In the genomic region with DNA sequence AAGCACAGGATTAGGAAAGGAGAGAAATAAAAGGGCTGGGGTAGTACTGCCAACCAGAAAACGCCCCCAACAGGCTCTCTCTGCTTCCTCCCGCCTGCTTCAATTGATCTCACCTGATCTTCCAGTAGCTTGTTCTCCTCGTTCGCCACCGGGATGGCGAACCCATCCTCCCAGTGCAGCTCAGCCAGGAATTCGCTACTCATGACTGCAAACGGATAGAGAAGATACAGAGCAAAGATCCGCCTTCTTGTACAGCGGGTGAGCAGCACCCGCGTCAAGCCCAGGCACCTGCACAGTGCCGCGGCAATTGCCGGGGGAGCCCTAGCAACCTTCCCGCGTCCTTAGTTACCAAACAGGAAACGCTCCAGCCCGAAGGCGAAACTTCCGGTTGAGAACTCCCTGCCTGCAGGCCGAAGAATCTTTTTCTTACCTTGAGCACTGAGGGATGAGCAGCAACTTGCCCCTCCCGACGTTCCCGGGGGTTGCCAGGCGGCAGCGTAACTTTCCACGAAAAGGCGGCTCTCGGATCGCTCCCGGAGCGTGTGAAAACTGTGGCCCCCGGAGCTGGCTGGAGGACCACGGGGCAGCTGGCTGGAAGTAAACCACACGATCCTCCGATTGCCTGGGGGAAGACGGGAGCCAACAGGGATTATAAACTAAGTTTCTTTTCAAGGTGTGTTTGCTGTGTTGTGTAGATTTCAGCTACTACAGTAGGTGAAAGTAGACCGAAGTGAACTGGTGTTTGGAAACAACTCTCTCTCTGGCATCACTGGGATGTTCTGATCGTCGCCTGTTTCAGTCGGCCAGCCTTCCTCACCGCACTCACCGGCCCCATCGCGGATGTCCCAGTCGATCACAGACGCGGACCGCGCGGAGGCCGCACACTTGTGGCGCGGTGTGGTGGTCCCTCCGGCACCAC, we compare ENCODE assay signal across 1 cellular context.
A peak's percentile ranks its signal among the peaks of the same experiment; 100 is the strongest.
TF ChIP-seq lines count a peak whose summit lies in the region.

A gene (minus strand): TSS at position 312 of the 919 bp plus-strand sequence. CDS start 109 bp downstream, at position 203.

TF ChIP-seq in HepG2, 621 proteins besides CTCF, POLR2A, EP300 and RAD21 (continued from another document):
- peak in 1 of 2 experiments; percentile 53; a peak in 1 of 4 replicates for TF ChIP-seq KLF16 (CRISPR knock-in tag; IDR thresholded peaks at IDR 0.05)
- peak; percentile 41; the same call in 1 of the 2 replicates for TF ChIP-seq KDM5B (CRISPR knock-in tag; IDR thresholded peaks at IDR 0.05; ENCODE audit: borderline replicate concordance)
- 0 out of 2 replicates have a peak, but pooled peaks have one; percentile 21 for TF ChIP-seq NFATC3 (CRISPR knock-in tag; IDR thresholded peaks at IDR 0.05)
- peak; percentile 57; the same call in 1 of the 2 replicates for TF ChIP-seq YEATS2 (CRISPR knock-in tag; IDR thresholded peaks at IDR 0.05; ENCODE audit: borderline replicate concordance)
TF ChIP-seq in HepG2: peak in this region for 104.
